In the genomic region with DNA sequence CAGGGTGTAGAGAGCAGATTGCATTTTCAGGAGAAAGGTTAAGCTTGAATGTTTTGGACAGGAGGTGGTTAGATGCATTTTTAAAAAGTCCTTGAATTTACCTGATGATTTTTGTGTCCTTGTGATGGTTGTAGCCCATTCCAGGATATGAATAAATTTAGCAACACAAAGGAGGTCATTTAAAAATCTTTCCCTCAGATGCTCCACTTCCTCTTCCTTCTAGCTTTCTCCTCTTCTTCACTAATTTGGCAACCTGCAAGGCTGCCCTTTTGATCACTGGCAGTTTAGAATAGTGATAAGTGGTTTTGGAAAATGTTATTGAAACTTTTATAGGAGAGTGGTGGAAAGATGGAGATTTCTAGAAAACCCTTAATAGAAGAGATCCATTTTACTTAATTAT, we compare ENCODE assay signal across 1 cellular context.
TF ChIP-seq lines count a peak whose summit lies in the region.

No MANE protein-coding gene starts in this region.

TF ChIP-seq in WTC11, 78 proteins besides CTCF, POLR2A, EP300 and RAD21 (continued from another document):
- TF ChIP-seq, protein P1, sequence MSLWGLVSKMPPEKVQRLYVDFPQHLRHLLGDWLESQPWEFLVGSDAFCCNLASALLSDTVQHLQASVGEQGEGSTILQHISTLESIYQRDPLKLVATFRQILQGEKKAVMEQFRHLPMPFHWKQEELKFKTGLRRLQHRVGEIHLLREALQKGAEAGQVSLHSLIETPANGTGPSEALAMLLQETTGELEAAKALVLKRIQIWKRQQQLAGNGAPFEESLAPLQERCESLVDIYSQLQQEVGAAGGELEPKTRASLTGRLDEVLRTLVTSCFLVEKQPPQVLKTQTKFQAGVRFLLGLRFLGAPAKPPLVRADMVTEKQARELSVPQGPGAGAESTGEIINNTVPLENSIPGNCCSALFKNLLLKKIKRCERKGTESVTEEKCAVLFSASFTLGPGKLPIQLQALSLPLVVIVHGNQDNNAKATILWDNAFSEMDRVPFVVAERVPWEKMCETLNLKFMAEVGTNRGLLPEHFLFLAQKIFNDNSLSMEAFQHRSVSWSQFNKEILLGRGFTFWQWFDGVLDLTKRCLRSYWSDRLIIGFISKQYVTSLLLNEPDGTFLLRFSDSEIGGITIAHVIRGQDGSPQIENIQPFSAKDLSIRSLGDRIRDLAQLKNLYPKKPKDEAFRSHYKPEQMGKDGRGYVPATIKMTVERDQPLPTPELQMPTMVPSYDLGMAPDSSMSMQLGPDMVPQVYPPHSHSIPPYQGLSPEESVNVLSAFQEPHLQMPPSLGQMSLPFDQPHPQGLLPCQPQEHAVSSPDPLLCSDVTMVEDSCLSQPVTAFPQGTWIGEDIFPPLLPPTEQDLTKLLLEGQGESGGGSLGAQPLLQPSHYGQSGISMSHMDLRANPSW (CRISPR knock-in tag; conservative IDR thresholded peaks at IDR 0.05; ENCODE audit: low read depth) = no peak
- TF ChIP-seq EMX1 (CRISPR knock-in tag; IDR thresholded peaks at IDR 0.05) (no peak), NFYB (CRISPR knock-in tag; conservative IDR thresholded peaks at IDR 0.05; ENCODE audit: low read depth) (no peak)
